Comparison of ENCODE assay signal across 1 cellular context in genomic region chr4:138696771-138697170, GRCh38.
TF ChIP-seq lines count a peak whose summit lies in the region.

No MANE protein-coding gene starts in this region.

TF ChIP-seq in SK-N-SH treated with all-trans-retinoic acid at 6 μM for 48 hours, 23 proteins besides CTCF, POLR2A, EP300 and RAD21 (continued from another document):
- TF ChIP-seq TSHZ2 (CRISPR knock-in tag; IDR thresholded peaks at IDR 0.05): no peak
